ENCODE assay signal across 8 cellular contexts in the genomic region with DNA sequence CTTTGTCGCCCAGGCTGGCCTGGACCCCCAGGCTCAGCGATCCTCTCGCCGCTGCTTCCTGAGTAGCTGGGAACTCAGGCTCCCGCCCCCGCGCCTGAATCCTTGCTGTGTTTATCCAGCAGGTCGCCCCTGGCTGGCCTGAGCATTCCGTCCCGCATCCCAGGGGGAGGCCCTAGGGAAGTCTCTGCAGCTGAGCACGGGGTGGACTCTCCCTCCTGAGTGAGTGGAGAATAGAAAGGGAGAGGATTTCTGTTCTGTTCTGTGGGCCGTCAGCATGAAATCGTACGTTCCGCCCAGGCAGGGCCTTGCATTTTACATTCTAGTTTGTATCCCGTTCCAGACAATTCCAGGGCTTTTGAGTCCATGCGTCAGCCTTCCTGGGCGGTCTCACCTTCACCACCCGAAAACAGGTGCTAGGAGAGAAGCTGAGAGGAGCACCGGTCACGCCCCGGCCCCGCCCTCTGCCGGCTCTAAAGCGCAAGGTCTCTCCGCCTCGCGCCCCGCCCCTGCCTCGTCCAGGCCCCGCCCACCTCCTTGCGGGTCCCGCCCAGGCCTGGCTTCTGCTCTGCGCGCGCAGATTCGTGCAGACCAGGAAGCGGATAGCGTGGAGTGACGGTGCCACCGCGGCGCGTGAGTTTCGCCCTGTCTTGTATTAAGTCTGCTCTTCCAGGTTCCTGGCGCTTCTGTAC. TPM values are rescaled to one million over a fixed set of nuclear protein-coding genes. Genes with fewer than 3 reads are reported as not detected.
A peak's percentile ranks its signal among the peaks of the same experiment; 100 is the strongest.
DNase-seq lines count a peak whose midpoint lies in the region; ATAC-seq, FAIRE-seq and TF ChIP-seq lines count a peak whose summit lies in the region.

A gene (plus strand): TSS at position 586 of the 689 bp plus-strand sequence. CDS start 15,285 bp downstream, outside the sequence.

- POLR2A ChIA-PET in activated CD4-positive, alpha-beta T cell treated with anti-CD3 and anti-CD28 coated beads, Interleukin-2, amount 10 ng/mL, durations not matched to agents 7 days and 5 days (lab: Charles Lee): no interaction called here
- POLR2A ChIA-PET in HepG2 (lab: Yijun Ruan, JAX): interaction anchor here (0.6 to 1.4 kb wide), 5 partner anchors 72 to 188 kb away, joined by 3 to 6 read pairs (median 4); no protein-coding TSS in a partner anchor

- ATAC-seq in HG03457 (IDR thresholded peaks at IDR 0.05; ENCODE audit: unreplicated experiment) (peak; percentile 92), HepG2 (peak; percentile 96)

- peaks cover 25% of the 10 kb centered on the region for H3K4me1 Mint-ChIP-seq in activated CD4-positive, alpha-beta T cell treated with anti-CD3 and anti-CD28 coated beads, Interleukin-2, amount 10 ng/mL, durations not matched to agents 7 days and 5 days
- peaks cover 16% of the 10 kb centered on the region for H3K4me1 Mint-ChIP-seq in dendritic cell treated with granulocyte-macrophage colony-stimulating factor and Interleukin-4, amounts not matched to agents 40 ng/mL and 50 ng/mL, for 4 days (ENCODE audit: low read depth)

- no peak; the same call in 1 of the 2 replicates for TF ChIP-seq CTCF in C4-2B (conservative IDR thresholded peaks at IDR 0.05)
- peak; percentile 39 for TF ChIP-seq CTCF in HepG2 (CRISPR knock-in tag; IDR thresholded peaks at IDR 0.05)

- CTCF ChIA-PET in activated CD4-positive, alpha-beta T cell treated with anti-CD3 and anti-CD28 coated beads, Interleukin-2, amount 10 ng/mL, durations not matched to agents 7 days and 5 days (lab: Charles Lee): interaction anchor here (0.6 kb wide), 1 partner anchor 359 kb away, joined by 3 read pairs; no protein-coding TSS in a partner anchor
- CTCF ChIA-PET in HepG2 (lab: Yijun Ruan, JAX; ENCODE audit: low intra/inter-chr PET ratio, low total read pairs): no interaction called here

- peak within 1 kb of the TSS; percentile 91 to 96 (median 93) for H3K4me3 ChIP-seq in HepG2 (replicated peaks in 1 of 3; ENCODE audit: insufficient read depth in 1 of 3, low read depth in 2 of 3, low read length in 3 of 3)

- BruUV-seq in HepG2 (replicated peaks; lab: Mats Ljungman, UMichigan): TSS peak; percentile 53

- peaks cover 19% of the 10 kb centered on the region for H3K9me3 Mint-ChIP-seq in activated CD4-positive, alpha-beta T cell treated with anti-CD3 and anti-CD28 coated beads, Interleukin-2, amount 10 ng/mL, durations not matched to agents 7 days and 5 days
- peaks cover 21% of the 10 kb centered on the region for H3K9me3 Mint-ChIP-seq in dendritic cell treated with granulocyte-macrophage colony-stimulating factor and Interleukin-4, amounts not matched to agents 40 ng/mL and 50 ng/mL, for 4 days

- peaks cover 37% of the 10 kb centered on the region for H3K36me3 Mint-ChIP-seq in activated CD4-positive, alpha-beta T cell treated with anti-CD3 and anti-CD28 coated beads, Interleukin-2, amount 10 ng/mL, durations not matched to agents 7 days and 5 days (ENCODE audit: low read depth)
- H3K36me3 Mint-ChIP-seq in dendritic cell treated with granulocyte-macrophage colony-stimulating factor and Interleukin-4, amounts not matched to agents 40 ng/mL and 50 ng/mL, for 4 days (ENCODE audit: low read depth): peaks cover 52% of the 10 kb centered on the region

- intact Hi-C loops in dendritic cell treated with granulocyte-macrophage colony-stimulating factor and Interleukin-4, amounts not matched to agents 40 ng/mL and 50 ng/mL, for 4 days (cut with micrococcal nuclease): loop anchor here (5.0 kb wide), 2 partner anchors 36 to 91 kb away; a partner anchor contains a TSS
- intact Hi-C loops in HepG2 (cut with micrococcal nuclease; ENCODE audit: unreplicated experiment): loop anchor here (1.0 to 2.0 kb wide), 3 partner anchors 35 to 104 kb away; a partner anchor contains a TSS

- H3K4me2 ChIP-seq in HepG2 (ENCODE audit: low read depth, low read length): peak within 1 kb of the TSS; percentile 92

- H3K27ac Mint-ChIP-seq in activated CD4-positive, alpha-beta T cell treated with anti-CD3 and anti-CD28 coated beads, Interleukin-2, amount 10 ng/mL, durations not matched to agents 7 days and 5 days: peak within 1 kb of the TSS; percentile 91
- peak within 1 kb of the TSS; percentile 96 for H3K27ac Mint-ChIP-seq in dendritic cell treated with granulocyte-macrophage colony-stimulating factor and Interleukin-4, amounts not matched to agents 40 ng/mL and 50 ng/mL, for 4 days

- H3K4me1 ChIP-seq in HepG2 (ENCODE audit: insufficient read depth, low read length): peaks cover 38% of the 10 kb centered on the region

- H3K4me3 Mint-ChIP-seq in activated CD4-positive, alpha-beta T cell treated with anti-CD3 and anti-CD28 coated beads, Interleukin-2, amount 10 ng/mL, durations not matched to agents 7 days and 5 days: peak within 1 kb of the TSS; percentile 91
- peak within 1 kb of the TSS; percentile 90 for H3K4me3 Mint-ChIP-seq in dendritic cell treated with granulocyte-macrophage colony-stimulating factor and Interleukin-4, amounts not matched to agents 40 ng/mL and 50 ng/mL, for 4 days

- TF ChIP-seq POLR2A in HepG2 (IDR thresholded peaks at IDR 0.05; ENCODE audit: insufficient read depth in 1 of 2, low read depth in 2 of 2, low read length in 2 of 2): peak; percentile 74 to 91

- H3K27me3 ChIP-seq in HepG2 (ENCODE audit: control insufficient read depth in 1 of 2, insufficient read depth in 2 of 2, low read length in 2 of 2): no peaks in the 10 kb centered on the region; a peak in 1 of 5 replicates

- TF ChIP-seq EP300 in HepG2 (IDR thresholded peaks at IDR 0.05; ENCODE audit: low read depth in 2 of 2, low read length in 2 of 2) (no peak), HepG2 (CRISPR knock-in tag; IDR thresholded peaks at IDR 0.05; ENCODE audit: borderline replicate concordance) (no peak)

- DNase-seq in GM19240 (ENCODE audit: insufficient read length, low spot score) (peak; percentile 70), NCI-H524 treated with DMSO at 0.1 percent for 48 hours (lab: John Stamatoyannopoulos, UW) (peak; percentile 55), HepG2 (ENCODE audit: low spot score) (peak; percentile 91)
- peak; percentile 96 for DNase-seq in activated CD4-positive, alpha-beta T cell treated with anti-CD3 and anti-CD28 coated beads, Interleukin-2, amount 10 ng/mL, durations not matched to agents 7 days and 5 days
- peak; percentile 97 to 99 for DNase-seq in stimulated activated CD4-positive, alpha-beta T cell treated with anti-CD3 and anti-CD28 coated beads, Interleukin-2, amount 100 ng/mL, for 48 hours

- TF ChIP-seq RAD21 in HepG2 (CRISPR knock-in tag; IDR thresholded peaks at IDR 0.05): no peak; the same call in 1 of the 2 replicates

- H3K27me3 Mint-ChIP-seq in activated CD4-positive, alpha-beta T cell treated with anti-CD3 and anti-CD28 coated beads, Interleukin-2, amount 10 ng/mL, durations not matched to agents 7 days and 5 days: no peaks in the 10 kb centered on the region
- peaks cover 5% of the 10 kb centered on the region for H3K27me3 Mint-ChIP-seq in dendritic cell treated with granulocyte-macrophage colony-stimulating factor and Interleukin-4, amounts not matched to agents 40 ng/mL and 50 ng/mL, for 4 days

- WGBS in HepG2 (ENCODE audit: low lambda C conversion rate): 1% methylated on average over 20 of the region's 46 CpGs

- H3K36me3 ChIP-seq in HepG2 (replicated peaks in 1 of 2; ENCODE audit: control insufficient read depth in 1 of 2, insufficient read depth in 2 of 2, low read length in 2 of 2): peaks cover 4 to 8% of the 10 kb centered on the region in 2 experiments; a peak in 4 of 5 replicates

- H3K27ac ChIP-seq in C4-2B (peak within 1 kb of the TSS; percentile 77), HepG2 (ENCODE audit: extremely low read length, insufficient read depth, low read length) (peak within 1 kb of the TSS; percentile 81)

- no peak within 1 kb of the TSS for H2AFZ ChIP-seq in HepG2 (ENCODE audit: low read length)

- H3K79me2 ChIP-seq in HepG2 (ENCODE audit: insufficient read depth, low read length): peaks cover 38% of the 10 kb centered on the region

- H3K9ac ChIP-seq in HepG2 (ENCODE audit: insufficient read depth, low read depth, low read length): peak within 1 kb of the TSS; percentile 90

- no peak for FAIRE-seq in HepG2 (lab: Jason Lieb, UNC)

- no peaks in the 10 kb centered on the region for H3K9me3 ChIP-seq in HepG2 (ENCODE audit: low read length)

- in situ Hi-C loops in HepG2 (cut with HindIII; ENCODE audit: extremely low pct_ligation_motif_present, low pct_unique_long_range_greater_than_20kb): no loop called here

- H4K20me1 ChIP-seq in HepG2 (ENCODE audit: insufficient read depth, low read length): no peaks in the 10 kb centered on the region

TF ChIP-seq in HepG2, 621 proteins besides CTCF, POLR2A, EP300 and RAD21 (continues in another document):
- TF ChIP-seq BCL6 (CRISPR knock-in tag; IDR thresholded peaks at IDR 0.05) (no peak; the same call in 1 of the 2 replicates), POLR2AphosphoS5 (IDR thresholded peaks at IDR 0.05; ENCODE audit: low read depth, low read length) (peak; percentile 82), CCDC6 (CRISPR knock-in tag; IDR thresholded peaks at IDR 0.05) (peak; percentile 26; the same call in 1 of the 2 replicates)

RNA-seq across cellular contexts. Expression of the gene that starts here (rescaled TPM):
- 10 to 100 TPM; 11.2 to 11.3 TPM for total RNA-seq in activated CD4-positive, alpha-beta T cell treated with anti-CD3 and anti-CD28 coated beads, Interleukin-2, amount 10 ng/mL, durations not matched to agents 7 days and 5 days
- total RNA-seq in HepG2 (2016; rRNA removed; fragmentation: Illumina TruSeq; extraction: Trizol): 16.2 and 20.8 TPM in 2 replicates
- 4.3 and 5.4 TPM in 2 replicates for total RNA-seq in HepG2 (2016; cell fraction: cytosol; rRNA removed; fragmentation: Illumina TruSeq; extraction: Trizol; ENCODE audit: low read depth)
- total RNA-seq in HepG2 (2016; cell fraction: insoluble cytoplasmic fraction; rRNA removed; fragmentation: Illumina TruSeq; extraction: Trizol): 15.5 and 20.2 TPM in 2 replicates
- 8.0 and 9.4 TPM in 2 replicates for total RNA-seq in HepG2 (2016; cell fraction: membrane; rRNA removed; fragmentation: Illumina TruSeq; extraction: Trizol)
- 12.3 and 15.9 TPM in 2 replicates for total RNA-seq in HepG2 (2016; cell fraction: nucleus; rRNA removed; fragmentation: Illumina TruSeq; extraction: Trizol)
- 11.6 and 12.0 TPM in 2 replicates for polyA plus RNA-seq in HepG2 (2011; rRNA removed)
- 7.6 and 10.7 TPM in 2 replicates for polyA plus RNA-seq in HepG2 (2011; cell fraction: cytosol; rRNA removed)
- 11.5 and 13.2 TPM in 2 replicates for polyA plus RNA-seq in HepG2 (2011; cell fraction: nucleus; rRNA removed)
- 11.2 and 15.1 TPM in 2 replicates for polyA plus RNA-seq in HepG2 (2012)
- 3.3 and 3.7 TPM in 2 replicates for polyA plus RNA-seq in HepG2 (2016; cell fraction: cytosol; fragmentation: Illumina TruSeq; extraction: Trizol; ENCODE audit: low read depth)
- 12.8 and 13.8 TPM in 2 replicates for polyA plus RNA-seq in HepG2 (2016; cell fraction: insoluble cytoplasmic fraction; fragmentation: Illumina TruSeq; extraction: Trizol; ENCODE audit: low read depth)
- polyA plus RNA-seq in HepG2 (2016; cell fraction: membrane; fragmentation: Illumina TruSeq; extraction: Trizol; ENCODE audit: low read depth): 4.2 TPM in 2 replicates
- 29.0 and 29.2 TPM in 2 replicates for polyA plus RNA-seq in HepG2 (2016; cell fraction: nucleus; fragmentation: Illumina TruSeq; extraction: Trizol; ENCODE audit: insufficient read depth, low read depth)
- polyA minus RNA-seq in HepG2 (2011; rRNA and poly(A)+ RNA removed; ENCODE audit: low replicate concordance): 2.6 and 3.2 TPM in 2 replicates
- polyA minus RNA-seq in HepG2 (2011; cell fraction: cytosol; rRNA and poly(A)+ RNA removed): 7.1 and 7.8 TPM in 2 replicates
- polyA minus RNA-seq in HepG2 (2011; cell fraction: nucleus; rRNA and poly(A)+ RNA removed): 20.2 and 28.2 TPM in 2 replicates

Comparison
In these comparisons a context has a peak if more than half of its experiments do, and no peak if none do; other contexts are left out.
1. Peak in every context shown above with its lines: DNase-seq, ATAC-seq, H3K4me3 ChIP-seq and H3K27ac ChIP-seq.